ENCODE assay signal across 19 cellular contexts in the genomic region with DNA sequence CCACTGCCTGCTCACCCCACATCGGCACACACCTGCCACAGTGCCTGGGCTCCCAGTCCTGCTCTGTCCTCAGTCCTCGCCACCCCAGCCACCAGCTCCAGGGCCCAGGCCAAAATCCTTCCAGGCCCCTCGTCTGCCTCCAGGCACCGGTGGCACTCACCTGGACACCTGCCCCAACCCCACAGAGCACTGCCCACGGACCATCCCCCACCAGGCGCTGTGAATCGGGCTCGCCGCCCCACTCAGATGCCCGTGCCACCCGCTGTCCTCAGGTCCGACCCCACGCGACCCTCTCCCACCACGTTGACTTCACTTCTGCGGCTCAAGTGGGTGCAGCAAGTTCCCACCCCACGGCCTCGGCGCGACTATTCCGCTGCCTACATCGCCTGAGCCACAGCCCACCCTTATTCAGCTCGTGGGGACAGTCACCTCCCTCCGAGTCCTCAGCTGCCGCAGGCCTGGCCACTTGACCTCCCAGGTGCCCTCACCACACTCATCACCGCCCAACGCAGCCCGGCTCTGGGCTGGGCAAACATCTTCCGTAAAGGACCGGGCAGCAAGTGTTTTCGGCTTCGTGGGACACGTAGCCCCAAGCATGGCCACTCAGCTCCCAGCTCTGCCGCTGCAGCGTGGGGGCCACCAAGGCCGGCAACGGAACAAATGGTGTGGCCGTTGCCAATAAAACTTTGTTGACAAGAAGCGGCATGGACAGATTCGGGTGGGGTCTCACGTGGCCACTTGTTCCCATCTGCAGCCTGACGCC. TPM values are rescaled to one million over a fixed set of nuclear protein-coding genes. Genes with fewer than 3 reads are reported as not detected.
DNase-seq lines count a peak whose midpoint lies in the region; ATAC-seq and TF ChIP-seq lines count a peak whose summit lies in the region.
"Had no signal": no experiment of that assay in that cellular context is flagged by ENCODE, and none has a peak within 500 bp of the region (broad histone marks: within the 10 kb centered on the region; RNA-seq: fewer than 3 reads in every experiment).

No MANE protein-coding gene starts in this region.

- H4K8ac ChIP-seq in neuronal stem cell (ENCODE audit: low read depth, low read length), result peak overlapping the region; percentile 17

- H4K91ac ChIP-seq in neuronal stem cell (ENCODE audit: low read depth, low read length, poor library complexity), result no peak overlapping the region

- H2AK5ac ChIP-seq in neuronal stem cell (ENCODE audit: low read depth, low read length), result no peak overlapping the region

- peak overlapping the region; percentile 48 for H3K18ac ChIP-seq in neuronal stem cell (ENCODE audit: low read length)

- peak; percentile 22 for DNase-seq in SK-N-SH
- DNase-seq in central memory CD8-positive, alpha-beta T cell (ENCODE audit: low spot score in 2 of 2), result no peak
- no peak for DNase-seq in neuronal stem cell (ENCODE audit: low spot score)
- DNase-seq in aorta, result peak; percentile 43 to 74
- DNase-seq in activated CD4-positive, alpha-beta T cell treated with anti-CD3 and anti-CD28 coated beads for 1 hour, result no peak
- no peak for DNase-seq in hepatocyte (ENCODE audit: low spot score)
- no peak for DNase-seq in 8988T
- DNase-seq: BE2C; CD4-positive, alpha-beta T cell; DMS53; NCI-H1105 treated with DMSO at 0.1 percent for 48 hours; NCI-H187; NCI-H345; NCI-H526; SHP77 had no signal

- no peak overlapping the region for H2BK5ac ChIP-seq in neuronal stem cell (ENCODE audit: low read length)

- no peak overlapping the region for H3K27ac ChIP-seq in SK-N-SH (ENCODE audit: low read depth in 2 of 2, low read length in 1 of 2)
- no peak overlapping the region for H3K27ac ChIP-seq in neuronal stem cell (replicated peaks; ENCODE audit: low read length)
- H3K27ac ChIP-seq in aorta (ENCODE audit: low read depth in 1 of 2, low read length in 2 of 2), result no peak overlapping the region
- H3K27ac ChIP-seq in hepatocyte, result no peak overlapping the region
- H3K27ac ChIP-seq: 22Rv1 had no signal

- H3K9ac ChIP-seq in SK-N-SH, result no peak overlapping the region
- peak overlapping the region; percentile 30 for H3K9ac ChIP-seq in neuronal stem cell (ENCODE audit: low read depth, low read length, poor library complexity)

- H3K4me2 ChIP-seq in SK-N-SH (no peak overlapping the region), neuronal stem cell (ENCODE audit: insufficient read depth, low read length, poor library complexity, severe bottlenecking) (no peak overlapping the region), hepatocyte (no peak overlapping the region)

- no peak overlapping the region for H3K4me3 Mint-ChIP-seq in central memory CD8-positive, alpha-beta T cell
- H3K4me3 Mint-ChIP-seq: CD4-positive, alpha-beta T cell had no signal

- H3K4me3 ChIP-seq in SK-N-SH (ENCODE audit: low read depth in 2 of 2, low read length in 1 of 2) (no peak overlapping the region), neuronal stem cell (ENCODE audit: low read length in 2 of 2) (no peak overlapping the region), aorta (ENCODE audit: low read length in 2 of 2) (no peak overlapping the region), hepatocyte (no peak overlapping the region)
- H3K4me3 ChIP-seq: HAP-1 had no signal

- TF ChIP-seq RAD21 in SK-N-SH (IDR thresholded peaks at IDR 0.05; ENCODE audit: low read length), result no peak

- H2AFZ ChIP-seq in SK-N-SH (ENCODE audit: low read depth) (no peak overlapping the region), neuronal stem cell (ENCODE audit: low read length) (no peak overlapping the region), hepatocyte (no peak overlapping the region)

- peaks cover 80% of the 10 kb centered on the region for H3K79me2 ChIP-seq in SK-N-SH (ENCODE audit: insufficient read depth)
- peaks cover 95% of the 10 kb centered on the region for H3K79me2 ChIP-seq in hepatocyte

- no peak for ATAC-seq in SK-N-SH treated with all-trans-retinoic acid at 6 μM for 48 hours
- no peak for ATAC-seq in central memory CD8-positive, alpha-beta T cell (replicated peaks; ENCODE audit: extremely low read depth, poor library complexity, severe bottlenecking)
- ATAC-seq in aorta (ENCODE audit: low FRiP score), result no peak

- H3K9me2 ChIP-seq in SK-N-SH (no peaks in the 10 kb centered on the region), hepatocyte (replicated peaks; ENCODE audit: insufficient read depth) (no peaks in the 10 kb centered on the region)

- peaks cover 2% of the 10 kb centered on the region for H3K36me3 Mint-ChIP-seq in central memory CD8-positive, alpha-beta T cell (ENCODE audit: insufficient read depth)

- POLR2A ChIA-PET in SK-N-SH (lab: Yijun Ruan, JAX), result no interaction called here

- peaks cover 75% of the 10 kb centered on the region for H4K20me1 ChIP-seq in SK-N-SH (ENCODE audit: insufficient read depth)
- H4K20me1 ChIP-seq in hepatocyte (ENCODE audit: insufficient read depth, poor library complexity, severe bottlenecking), result peaks cover 61% of the 10 kb centered on the region

- no peaks in the 10 kb centered on the region for H3K36me3 ChIP-seq in SK-N-SH (replicated peaks in 1 of 2; ENCODE audit: control insufficient read depth in 1 of 2, insufficient read depth in 2 of 2, low read length in 1 of 2)
- peaks cover 0 to 7% of the 10 kb centered on the region in 2 donors for H3K36me3 ChIP-seq in neuronal stem cell (replicated peaks in 1 of 2; ENCODE audit: control insufficient read depth in 2 of 2, insufficient read depth in 2 of 2, low read length in 2 of 2)
- no peaks in the 10 kb centered on the region for H3K36me3 ChIP-seq in aorta (ENCODE audit: control insufficient read depth in 1 of 2, insufficient read depth in 2 of 2, low read length in 1 of 2)
- H3K36me3 ChIP-seq in hepatocyte (replicated peaks; ENCODE audit: insufficient read depth, low read depth), result no peaks in the 10 kb centered on the region
- H3K36me3 ChIP-seq: BE2C, HAP-1 had no signal

- no peak for TF ChIP-seq EP300 in SK-N-SH (IDR thresholded peaks at IDR 0.05; ENCODE audit: borderline replicate concordance in 1 of 2, low read depth in 1 of 2, low read length in 1 of 2)

- no peak overlapping the region for H2BK15ac ChIP-seq in neuronal stem cell (ENCODE audit: low read length)

- H3K14ac ChIP-seq in neuronal stem cell (ENCODE audit: low read length), result no peak overlapping the region

- H3K23ac ChIP-seq in neuronal stem cell (ENCODE audit: low read depth, low read length, poor library complexity), result peak overlapping the region; percentile 43

- no peaks in the 10 kb centered on the region for H3K9me3 ChIP-seq in SK-N-SH
- peaks cover 4 to 6% of the 10 kb centered on the region in 2 donors for H3K9me3 ChIP-seq in neuronal stem cell (replicated peaks in 1 of 2; ENCODE audit: control insufficient read depth in 2 of 2, insufficient read depth in 1 of 2, low read depth in 1 of 2, low read length in 2 of 2)
- H3K9me3 ChIP-seq in aorta (ENCODE audit: control insufficient read depth, low read length), result no peaks in the 10 kb centered on the region
- no peaks in the 10 kb centered on the region for H3K9me3 ChIP-seq in hepatocyte (ENCODE audit: low read depth)
- H3K9me3 ChIP-seq: HAP-1 had no signal

- H3K4me1 ChIP-seq in SK-N-SH (ENCODE audit: control insufficient read depth in 1 of 2, insufficient read depth in 2 of 2, low read depth in 1 of 2, low read length in 1 of 2) (peaks cover 0 to 14% of the 10 kb centered on the region in 2 experiments; a peak in 1 of 4 replicates), neuronal stem cell (ENCODE audit: control insufficient read depth in 2 of 2, insufficient read depth in 1 of 2, low read depth in 1 of 2, low read length in 2 of 2) (peaks cover 6 to 8% of the 10 kb centered on the region in 2 donors), aorta (ENCODE audit: control insufficient read depth in 1 of 2, insufficient read depth in 2 of 2, low read length in 2 of 2) (no peaks in the 10 kb centered on the region), hepatocyte (ENCODE audit: insufficient read depth) (peaks cover 13% of the 10 kb centered on the region)
- H3K4me1 ChIP-seq: BE2C, HAP-1 had no signal

- 98% methylated on average over 35 of the region's 42 CpGs for WGBS in SK-N-SH (ENCODE audit: low lambda C conversion rate)
- WGBS in neuronal stem cell (ENCODE audit: extremely low coverage in 2 of 2, insufficient read length in 2 of 2, insufficient replicate concordance in 1 of 2), 2 donors, result no CpG with 5 or more reads among the region's 42 CpGs
- 90% methylated on average over 42 of the region's 42 CpGs for WGBS in aorta, 2 donors
- WGBS in hepatocyte (ENCODE audit: low lambda C conversion rate, missing lambda C conversion rate), result 98% methylated on average over 40 of the region's 42 CpGs

- no peaks in the 10 kb centered on the region for H3K27me3 Mint-ChIP-seq in central memory CD8-positive, alpha-beta T cell
- H3K27me3 Mint-ChIP-seq: CD4-positive, alpha-beta T cell had no signal

- H3F3A ChIP-seq in SK-N-SH (replicated peaks; ENCODE audit: insufficient read depth), result no peaks in the 10 kb centered on the region

- peaks cover 55% of the 10 kb centered on the region for H3K79me1 ChIP-seq in neuronal stem cell (ENCODE audit: low read depth, low read length)

- H3K4ac ChIP-seq in neuronal stem cell (ENCODE audit: low read length), result no peak overlapping the region

- H3K4me1 Mint-ChIP-seq in central memory CD8-positive, alpha-beta T cell, result peaks cover 69% of the 10 kb centered on the region

- TF ChIP-seq CTCF in SK-N-SH (IDR thresholded peaks at IDR 0.05) (no peak), hepatocyte (IDR thresholded peaks at IDR 0.05; ENCODE audit: poor library complexity) (no peak)

- CTCF ChIA-PET in SK-N-SH (lab: Yijun Ruan, JAX), result interaction anchor here (0.9 kb wide), 1 partner anchor 29 kb away, joined by 3 read pairs; no protein-coding TSS in a partner anchor

- intact Hi-C loops in aorta (cut with DNase I), result no loop called here

- peak overlapping the region; percentile 35 for H3K27ac Mint-ChIP-seq in central memory CD8-positive, alpha-beta T cell (ENCODE audit: low read depth)
- H3K27ac Mint-ChIP-seq: CD4-positive, alpha-beta T cell had no signal

- no peaks in the 10 kb centered on the region for H3K9me3 Mint-ChIP-seq in central memory CD8-positive, alpha-beta T cell
- H3K9me3 Mint-ChIP-seq: CD4-positive, alpha-beta T cell had no signal

- no peak overlapping the region for H2BK120ac ChIP-seq in neuronal stem cell (ENCODE audit: low read depth, low read length)

- H3K27me3 ChIP-seq in SK-N-SH (ENCODE audit: insufficient read depth), result no peaks in the 10 kb centered on the region
- no peaks in the 10 kb centered on the region for H3K27me3 ChIP-seq in neuronal stem cell (ENCODE audit: control insufficient read depth in 3 of 3, insufficient read depth in 3 of 3, low read depth in 1 of 3, low read length in 3 of 3)
- no peaks in the 10 kb centered on the region for H3K27me3 ChIP-seq in aorta (ENCODE audit: control insufficient read depth in 1 of 2, insufficient read depth in 2 of 2, low read length in 1 of 2)
- H3K27me3 ChIP-seq in hepatocyte, result no peaks in the 10 kb centered on the region
- H3K27me3 ChIP-seq: BE2C had no signal

- H2BK12ac ChIP-seq in neuronal stem cell (ENCODE audit: low read length), result no peak overlapping the region

RNA-seq across cellular contexts. Expression of a gene that starts 5.7 kb away (rescaled TPM):
- polyA plus RNA-seq in SK-N-SH (2012; rRNA removed) (6.9 and 12.3 TPM in 2 replicates), aorta (10 to 100 TPM; 25.2 to 26.8 TPM), hepatocyte (33.5 and 37.1 TPM in 2 replicates)
- polyA plus RNA-seq in SK-N-SH (2012; cell fraction: cytosol; rRNA removed), result 4.4 and 6.9 TPM in 2 replicates
- polyA plus RNA-seq in SK-N-SH (2012; cell fraction: nucleus; rRNA removed), result 12.2 and 15.0 TPM in 2 replicates
- polyA plus RNA-seq in neuronal stem cell (2013, experiment 1 of 2), result 25.4 TPM
- polyA plus RNA-seq in neuronal stem cell (2013, experiment 2 of 2), result 24.7 TPM
- total RNA-seq in aorta (10 to 100 TPM; 78.7 to 83.3 TPM), hepatocyte (13.7 and 20.7 TPM in 2 replicates)

RNA-seq across cellular contexts. Expression of a gene that starts 13.6 kb away (rescaled TPM):
- polyA plus RNA-seq in SK-N-SH (2012; rRNA removed) (0.24 and 0.36 TPM in 2 replicates), aorta (10 to 100 TPM in 1 of 2 donors, under 1 TPM in 1; 0.84 to 29.2 TPM), hepatocyte (49.2 and 56.9 TPM in 2 replicates)
- 0.18 and 0.28 TPM in 2 replicates for polyA plus RNA-seq in SK-N-SH (2012; cell fraction: cytosol; rRNA removed)
- polyA plus RNA-seq in SK-N-SH (2012; cell fraction: nucleus; rRNA removed), result 0.49 and 1.0 TPM in 2 replicates
- polyA plus RNA-seq in neuronal stem cell (2013, experiment 1 of 2), result 23.4 TPM
- 21.0 TPM for polyA plus RNA-seq in neuronal stem cell (2013, experiment 2 of 2)
- total RNA-seq in aorta (under 1 TPM; 0.26 to 0.60 TPM), hepatocyte (23.7 and 24.4 TPM in 2 replicates)
- total RNA-seq: HT1080 had no signal

Comparison
In these comparisons a context has a peak if more than half of its experiments do, and no peak if none do; other contexts are left out.
1. DNase-seq: peak in SK-N-SH (single experiment) and aorta (2 of 2); none in central memory CD8-positive, alpha-beta T cell (0 of 2), neuronal stem cell (single experiment), activated CD4-positive, alpha-beta T cell treated with anti-CD3 and anti-CD28 coated beads for 1 hour (single experiment), hepatocyte (single experiment) and 8988T (single experiment).